In the genomic region with DNA sequence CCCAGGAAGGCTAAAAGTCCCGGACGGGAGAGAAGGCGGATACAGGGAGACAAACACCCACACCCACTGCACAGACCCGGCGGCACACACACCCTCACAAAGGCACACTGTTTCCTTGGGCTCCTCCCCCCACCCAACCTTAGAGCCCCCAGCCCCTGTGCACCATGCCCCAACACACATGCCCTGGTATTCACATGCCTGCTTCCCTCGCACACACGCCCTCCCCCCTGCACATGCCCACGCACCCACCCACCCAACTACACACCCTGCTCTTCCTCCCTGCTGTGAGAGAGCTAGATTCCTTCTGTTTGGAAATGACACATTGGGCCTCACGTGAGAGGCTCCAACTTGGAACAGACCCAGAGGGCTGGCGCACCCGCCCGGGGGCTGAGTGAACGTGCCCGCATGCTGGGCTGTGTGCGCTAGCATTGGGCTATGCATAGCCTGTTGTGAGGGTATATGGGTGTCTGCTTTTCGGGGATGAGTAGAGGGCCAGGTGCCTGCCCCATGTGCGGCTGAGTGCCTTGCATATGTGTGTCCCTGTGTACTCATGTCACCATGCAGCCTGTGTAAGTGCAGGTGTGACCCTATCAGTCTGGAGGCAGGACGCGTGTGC, we compare ENCODE assay signal across 9 cellular contexts. TPM values are rescaled to one million over a fixed set of nuclear protein-coding genes. Genes with fewer than 3 reads are reported as not detected.
DNase-seq lines count a peak whose midpoint lies in the region; ATAC-seq and TF ChIP-seq lines count a peak whose summit lies in the region.
"Had no signal": no experiment of that assay in that cellular context is flagged by ENCODE, and none has a peak within 500 bp of the region (broad histone marks: within the 10 kb centered on the region; RNA-seq: fewer than 3 reads in every experiment).

No MANE protein-coding gene starts in this region.

- POLR2A ChIA-PET in PC-9 (lab: Charles Lee; ENCODE audit: unreplicated experiment) = interaction anchor here (0.5 kb wide), 1 partner anchor 749 kb away, joined by 3 read pairs; a partner anchor contains a TSS

- no TSS peak for BruUV-seq in PC-9 (replicated peaks; lab: Mats Ljungman, UMichigan)

- peak overlapping the region; percentile 20; the same call in 1 of the 2 replicates for H3K4me2 ChIP-seq in PC-9

- H3K4me3 ChIP-seq in PC-9 = no peak overlapping the region
- H3K4me3 ChIP-seq in foreskin fibroblast (ENCODE audit: low read depth in 1 of 2, low read length in 2 of 2) = no peak overlapping the region
- peak overlapping the region; percentile 7 to 32 (median 12) for H3K4me3 ChIP-seq in stomach

- intact Hi-C loops in PC-9 (cut with micrococcal nuclease; ENCODE audit: unreplicated experiment) (no loop called here), stomach (cut with DNase I; ENCODE audit: low total_unique reads) (no loop called here)

- no peaks in the 10 kb centered on the region for H4K20me1 ChIP-seq in PC-9 (ENCODE audit: insufficient read depth)

- no peaks in the 10 kb centered on the region for H3F3A ChIP-seq in PC-9 (ENCODE audit: insufficient read depth, low read depth)

- H3K27ac ChIP-seq in PC-9 (no peak overlapping the region), stomach (no peak overlapping the region)

- DNase-seq in NCI-H2081 (lab: John Stamatoyannopoulos, UW) (peak; percentile 51 to 54), NCI-H2081 treated with DMSO at 0.1 percent for 48 hours (lab: John Stamatoyannopoulos, UW) (no peak), PC-9 (peak in 1 of 2 experiments; percentile 44), foreskin fibroblast (peak; percentile 31 to 70), stomach (peak; percentile 55), NCI-H82 treated with DMSO at 0.1 percent for 48 hours (lab: John Stamatoyannopoulos, UW; ENCODE audit: unreplicated experiment) (no peak), NCI-H2107 treated with DMSO at 0.1 percent for 48 hours (lab: John Stamatoyannopoulos, UW; ENCODE audit: unreplicated experiment) (no peak)
- DNase-seq: stimulated activated naive CD8-positive, alpha-beta T cell treated with anti-CD3 and anti-CD28 coated beads, Interleukin-15, amount 100 ng/mL, for 72 hours had no signal

- H3K79me2 ChIP-seq in PC-9 (ENCODE audit: low read depth) = no peaks in the 10 kb centered on the region

- H3K36me3 ChIP-seq in PC-9 (ENCODE audit: low read depth) = no peaks in the 10 kb centered on the region
- H3K36me3 ChIP-seq in stomach = no peaks in the 10 kb centered on the region

- no peaks in the 10 kb centered on the region for H3K9me3 ChIP-seq in PC-9 (ENCODE audit: insufficient read depth, low read depth)
- no peaks in the 10 kb centered on the region for H3K9me3 ChIP-seq in stomach

- TF ChIP-seq EP300 in stomach (IDR thresholded peaks at IDR 0.05) = no peak

- 18 to 38% (median 27%) methylated on average over 4 to 19 of the region's 19 CpGs for WGBS in stomach, 5 donors

- CTCF ChIA-PET in PC-9 (lab: Charles Lee) = no interaction called here

- TF ChIP-seq CTCF in PC-9 (conservative IDR thresholded peaks at IDR 0.05) = no peak
- no peak for TF ChIP-seq CTCF in foreskin fibroblast (IDR thresholded peaks at IDR 0.05; ENCODE audit: low read depth, low read length)
- no peak for TF ChIP-seq CTCF in stomach (IDR thresholded peaks at IDR 0.05)

- no peak for TF ChIP-seq POLR2A in stomach (IDR thresholded peaks at IDR 0.05)

- no peak for ATAC-seq in GM21737 (IDR thresholded peaks at IDR 0.05; ENCODE audit: unreplicated experiment)

- H3K27me3 ChIP-seq in PC-9 (ENCODE audit: insufficient read depth, low read depth) = peaks cover 83% of the 10 kb centered on the region
- peaks cover 14 to 65% (median 46%) of the 10 kb centered on the region in 3 donors for H3K27me3 ChIP-seq in stomach

- H3K4me1 ChIP-seq in PC-9 (replicated peaks; ENCODE audit: insufficient read depth) (no peaks in the 10 kb centered on the region), stomach (peaks cover 33 to 56% (median 42%) of the 10 kb centered on the region in 4 donors)

- no peaks in the 10 kb centered on the region for H3K9me2 ChIP-seq in PC-9 (ENCODE audit: insufficient read depth)

- H2AFZ ChIP-seq in PC-9 = no peak overlapping the region

RNA-seq across cellular contexts. Expression of a gene that starts 0.5 kb away (rescaled TPM):
- not detected in 2 replicates for total RNA-seq in PC-9 (2021)
- 10 to 100 TPM in 1 of 5 donors, 1 to 10 TPM in 2, under 1 TPM in 1, not detected in 1; 0.73 to 19.4 (median 6.6) TPM for total RNA-seq in stomach
- under 1 TPM in 2 of 3 donors, not detected in 1; 0.12 to 0.48 TPM for polyA plus RNA-seq in stomach

RNA-seq across cellular contexts. Expression of a gene that starts 41.0 kb away (rescaled TPM):
- 513 and 619 TPM in 2 replicates for total RNA-seq in PC-9 (2021)
- 100 to 1,000 TPM in 4 of 5 donors, 10 to 100 TPM in 1; 70.7 to 255 (median 141) TPM for total RNA-seq in stomach
- 100 to 1,000 TPM in 1 of 3 donors, 10 to 100 TPM in 2; 36.0 to 176 (median 51.6) TPM for polyA plus RNA-seq in stomach

Comparison
In these comparisons a context has a peak if more than half of its experiments do, and no peak if none do; other contexts are left out.
1. DNase-seq: peak in NCI-H2081 (2 of 2), foreskin fibroblast (2 of 2) and stomach (single experiment); none in NCI-H2081 treated with DMSO at 0.1 percent for 48 hours (single experiment), NCI-H82 treated with DMSO at 0.1 percent for 48 hours (single experiment) and NCI-H2107 treated with DMSO at 0.1 percent for 48 hours (single experiment).
2. H3K4me3 ChIP-seq: peak in stomach (4 of 4); none in PC-9 (single experiment) and foreskin fibroblast (0 of 2).